15 cellular contexts compared by ENCODE assay signal in genomic region chr13:106958690-106959089, GRCh38.
DNase-seq lines count a peak whose midpoint lies in the region; ATAC-seq, FAIRE-seq and TF ChIP-seq lines count a peak whose summit lies in the region.
"Had no signal": no experiment of that assay in that cellular context is flagged by ENCODE, and none has a peak within 500 bp of the region (broad histone marks: within the 10 kb centered on the region; RNA-seq: fewer than 3 reads in every experiment).

No MANE protein-coding gene starts in this region.

- H3K4me3 ChIP-seq in LNCaP clone FGC (ENCODE audit: low read depth, low read length): no peak overlapping the region
- no peak overlapping the region for H3K4me3 ChIP-seq in small intestine (ENCODE audit: low read depth in 1 of 2, low read length in 2 of 2)
- H3K4me3 ChIP-seq: BLaER1 treated with 17β-estradiol and CSF1 and Interleukin-3, amounts not matched to agents 10 nM and 100 nM had no signal

- no peaks in the 10 kb centered on the region for H3K27me3 ChIP-seq in small intestine (ENCODE audit: control insufficient read depth in 2 of 2, insufficient read depth in 2 of 2, low read length in 2 of 2)
- H3K27me3 ChIP-seq: BLaER1 treated with 17β-estradiol and CSF1 and Interleukin-3, amounts not matched to agents 10 nM and 100 nM had no signal

- WGBS in small intestine, 3 donors: 15 to 61% (median 26%) methylated on average over 4 of the region's 4 CpGs

- DNase-seq in LNCaP clone FGC (ENCODE audit: low read depth) (peak; percentile 84), left lobe of liver (ENCODE audit: low spot score) (no peak), mucosa of gallbladder (ENCODE audit: low spot score) (peak; percentile 13), small intestine (peak; percentile 45), medulla oblongata (ENCODE audit: extremely low spot score) (no peak), NCI-H82 treated with DMSO at 0.1 percent for 48 hours (lab: John Stamatoyannopoulos, UW; ENCODE audit: unreplicated experiment) (no peak)
- DNase-seq: CD8-positive, alpha-beta T cell; GDM1; GOT3; H7; HFFc6 had no signal

- FAIRE-seq in small intestine (lab: Jason Lieb, UNC): no peak
- FAIRE-seq: D721Med had no signal

- no peak for TF ChIP-seq CTCF in LNCaP clone FGC (IDR thresholded peaks at IDR 0.05; ENCODE audit: control insufficient read depth, extremely low read depth, insufficient read depth)

- H3K9me3 ChIP-seq in small intestine (ENCODE audit: control insufficient read depth, low read depth): no peaks in the 10 kb centered on the region

- peaks cover 0 to 2% of the 10 kb centered on the region in 2 donors for H3K4me1 ChIP-seq in small intestine (ENCODE audit: control insufficient read depth in 2 of 2, insufficient read depth in 1 of 2, low read depth in 1 of 2, low read length in 1 of 2)
- H3K4me1 ChIP-seq: BLaER1 treated with 17β-estradiol and CSF1 and Interleukin-3, amounts not matched to agents 10 nM and 100 nM had no signal

- H3K36me3 ChIP-seq in small intestine (ENCODE audit: control insufficient read depth in 2 of 2, insufficient read depth in 2 of 2, low read length in 2 of 2): no peaks in the 10 kb centered on the region
- H3K36me3 ChIP-seq: BLaER1 treated with 17β-estradiol and CSF1 and Interleukin-3, amounts not matched to agents 10 nM and 100 nM had no signal

- ATAC-seq in left lobe of liver (peak; percentile 90), HG03565 (IDR thresholded peaks at IDR 0.05; ENCODE audit: unreplicated experiment) (no peak)
- ATAC-seq: CD8-positive, alpha-beta T cell; HCT116 had no signal

- no peak overlapping the region for H3K27ac ChIP-seq in small intestine (ENCODE audit: low read depth in 1 of 2, low read length in 1 of 2)
- H3K27ac ChIP-seq: BLaER1 treated with 17β-estradiol and CSF1 and Interleukin-3, amounts not matched to agents 10 nM and 100 nM had no signal

Comparison
In these comparisons a context has a peak if more than half of its experiments do, and no peak if none do; other contexts are left out.
1. DNase-seq: peak in LNCaP clone FGC (single experiment), mucosa of gallbladder (single experiment) and small intestine (single experiment); none in left lobe of liver (single experiment), medulla oblongata (single experiment) and NCI-H82 treated with DMSO at 0.1 percent for 48 hours (single experiment).